ENCODE assay signal across 8 cellular contexts in genomic region chr17:77208217-77208808, GRCh38.
DNase-seq lines count a peak whose midpoint lies in the region; ATAC-seq and TF ChIP-seq lines count a peak whose summit lies in the region.

No MANE protein-coding gene starts in this region.

- TF ChIP-seq CTCF in activated CD8-positive, alpha-beta T cell treated with anti-CD3 and anti-CD28 coated beads for 36 hours (IDR thresholded peaks at IDR 0.05), result no peak

- ATAC-seq in activated CD8-positive, alpha-beta T cell treated with anti-CD3 and anti-CD28 coated beads for 36 hours, result no peak
- no peak for ATAC-seq in GM19328 (IDR thresholded peaks at IDR 0.05; ENCODE audit: unreplicated experiment)

- no peak overlapping the region for H3K27ac Mint-ChIP-seq in activated CD8-positive, alpha-beta T cell treated with anti-CD3 and anti-CD28 coated beads for 36 hours

- H3K36me3 Mint-ChIP-seq in activated CD8-positive, alpha-beta T cell treated with anti-CD3 and anti-CD28 coated beads for 36 hours (ENCODE audit: low read depth), result peaks cover 48% of the 10 kb centered on the region

- POLR2A ChIA-PET in activated CD8-positive, alpha-beta T cell treated with anti-CD3 and anti-CD28 coated beads for 36 hours (lab: Charles Lee), result no interaction called here

- H3K4me1 Mint-ChIP-seq in activated CD8-positive, alpha-beta T cell treated with anti-CD3 and anti-CD28 coated beads for 36 hours (ENCODE audit: low read depth), result no peaks in the 10 kb centered on the region

- H3K9me3 Mint-ChIP-seq in activated CD8-positive, alpha-beta T cell treated with anti-CD3 and anti-CD28 coated beads for 36 hours, result no peaks in the 10 kb centered on the region

- H3K27me3 Mint-ChIP-seq in activated CD8-positive, alpha-beta T cell treated with anti-CD3 and anti-CD28 coated beads for 36 hours, result no peaks in the 10 kb centered on the region

- no peak overlapping the region for H3K4me3 Mint-ChIP-seq in activated CD8-positive, alpha-beta T cell treated with anti-CD3 and anti-CD28 coated beads for 36 hours

- peak; percentile 88 for DNase-seq in Ammon's horn (ENCODE audit: low spot score)
- peak; percentile 40 for DNase-seq in MG63
- peak; percentile 72 to 79 for DNase-seq in dermis microvascular lymphatic vessel endothelial cell (ENCODE audit: low read depth in 2 of 2)
- peak; percentile 39 for DNase-seq in mucosa of gallbladder (ENCODE audit: low spot score)
- no peak for DNase-seq in NK-92 treated with Interleukin-12 subunit alpha and Interleukin-12 subunit beta, amount 100 ng/mL, for 24 hours (lab: John Stamatoyannopoulos, UW)
- DNase-seq in activated CD8-positive, alpha-beta T cell treated with anti-CD3 and anti-CD28 coated beads for 36 hours, result no peak
- no peak for DNase-seq in NCI-H748 treated with DMSO at 0.1 percent for 48 hours (lab: John Stamatoyannopoulos, UW)

- H3K4me3 ChIP-seq in MG63, result no peak overlapping the region

- H3K27me3 ChIP-seq in MG63, result no peaks in the 10 kb centered on the region

- intact Hi-C loops in activated CD8-positive, alpha-beta T cell treated with anti-CD3 and anti-CD28 coated beads for 36 hours (cut with micrococcal nuclease), result loop anchor here (10.0 kb wide), 1 partner anchor 1316 kb away; no protein-coding TSS in a partner anchor

- peaks cover 87% of the 10 kb centered on the region for H3K36me3 ChIP-seq in MG63

- CTCF ChIA-PET in activated CD8-positive, alpha-beta T cell treated with anti-CD3 and anti-CD28 coated beads for 36 hours (lab: Charles Lee), result interaction anchor here (0.8 to 1.3 kb wide), 4 partner anchors 40 to 142 kb away, joined by 3 to 4 read pairs (median 4); no protein-coding TSS in a partner anchor

- H3K9me3 ChIP-seq in MG63, result no peaks in the 10 kb centered on the region

Comparison
In these comparisons a context has a peak if more than half of its experiments do, and no peak if none do; other contexts are left out.
1. DNase-seq: peak in Ammon's horn (single experiment), MG63 (single experiment), dermis microvascular lymphatic vessel endothelial cell (2 of 2) and mucosa of gallbladder (single experiment); none in NK-92 treated with Interleukin-12 subunit alpha and Interleukin-12 subunit beta, amount 100 ng/mL, for 24 hours (single experiment), activated CD8-positive, alpha-beta T cell treated with anti-CD3 and anti-CD28 coated beads for 36 hours (single experiment) and NCI-H748 treated with DMSO at 0.1 percent for 48 hours (single experiment).